8 cellular contexts compared by ENCODE assay signal in the genomic region with DNA sequence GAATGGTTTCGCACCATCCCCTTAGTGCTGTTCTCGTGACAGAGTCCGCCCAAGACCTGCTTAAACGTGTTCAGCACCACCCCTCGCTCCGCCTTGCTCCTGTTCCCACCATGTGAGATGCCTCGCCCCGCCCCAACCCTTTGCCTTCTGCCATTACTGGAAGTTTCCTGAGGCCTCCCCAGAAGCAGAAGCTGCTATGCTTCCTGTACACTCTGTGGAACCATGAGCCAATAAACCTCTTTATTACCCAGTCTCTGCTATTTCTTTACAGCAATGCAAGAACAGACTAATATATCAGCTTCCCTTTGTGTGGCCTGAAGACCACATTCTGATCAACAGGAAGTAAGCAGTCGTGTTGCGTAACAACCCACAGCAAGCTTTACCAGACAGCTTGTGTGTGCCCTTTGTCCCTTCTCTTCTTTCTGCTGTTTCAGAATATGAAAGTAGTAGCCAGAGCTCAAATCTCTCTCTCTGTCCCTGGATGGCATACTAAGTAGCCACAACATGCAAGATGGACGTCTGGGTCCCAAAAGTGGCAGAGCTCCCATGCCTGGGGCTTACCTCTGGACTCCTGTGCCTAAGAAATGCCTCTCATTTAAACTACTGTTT. TPM values are rescaled to one million over a fixed set of nuclear protein-coding genes. Genes with fewer than 3 reads are reported as not detected.
DNase-seq lines count a peak whose midpoint lies in the region; ATAC-seq and TF ChIP-seq lines count a peak whose summit lies in the region.

No MANE protein-coding gene starts in this region.

- intact Hi-C loops in posterior vena cava (cut with DNase I) = loop anchor here in 1 of 2 donors (5.0 kb wide), 1 partner anchor 134 kb away; no protein-coding TSS in a partner anchor

- H3K27ac Mint-ChIP-seq in activated T-helper 17 cell treated with anti-CD3 and anti-CD28 coated beads, Interleukin-2, amount 50 U/mL, for 72 hours = peak overlapping the region; percentile 96

- ATAC-seq in GM21717 (IDR thresholded peaks at IDR 0.05; ENCODE audit: unreplicated experiment) (peak; percentile 63), foreskin keratinocyte (peak; percentile 17)
- ATAC-seq in activated T-helper 17 cell treated with anti-CD3 and anti-CD28 coated beads, Interleukin-2, amount 50 U/mL, for 72 hours (replicated peaks) = peak; percentile 77

- H3K4me1 Mint-ChIP-seq in activated T-helper 17 cell treated with anti-CD3 and anti-CD28 coated beads, Interleukin-2, amount 50 U/mL, for 72 hours = peaks cover 48% of the 10 kb centered on the region

- peaks cover 2% of the 10 kb centered on the region for H3K9me3 Mint-ChIP-seq in activated T-helper 17 cell treated with anti-CD3 and anti-CD28 coated beads, Interleukin-2, amount 50 U/mL, for 72 hours

- DNase-seq in NK-92 treated with Interleukin-12 subunit alpha and Interleukin-12 subunit beta, amount 100 ng/mL, for 24 hours (lab: John Stamatoyannopoulos, UW) = peak; percentile 97
- peak in 1 of 2 donors; percentile 44 for DNase-seq in foreskin keratinocyte
- DNase-seq in posterior vena cava (ENCODE audit: low spot score) = peak; percentile 96
- DNase-seq in RKO (ENCODE audit: low spot score) = no peak
- no peak for DNase-seq in NCI-H2227 (lab: John Stamatoyannopoulos, UW; ENCODE audit: unreplicated experiment)

- no peaks in the 10 kb centered on the region for H3K27me3 ChIP-seq in foreskin keratinocyte

- peaks cover 36% of the 10 kb centered on the region for H3K36me3 Mint-ChIP-seq in activated T-helper 17 cell treated with anti-CD3 and anti-CD28 coated beads, Interleukin-2, amount 50 U/mL, for 72 hours (ENCODE audit: low read depth)

- H3K27me3 Mint-ChIP-seq in activated T-helper 17 cell treated with anti-CD3 and anti-CD28 coated beads, Interleukin-2, amount 50 U/mL, for 72 hours = no peaks in the 10 kb centered on the region

- H3K27ac ChIP-seq in foreskin keratinocyte = no peak overlapping the region
- H3K27ac ChIP-seq in urinary bladder (ENCODE audit: low read depth) = peak overlapping the region; percentile 97

- H3K4me3 Mint-ChIP-seq in activated T-helper 17 cell treated with anti-CD3 and anti-CD28 coated beads, Interleukin-2, amount 50 U/mL, for 72 hours = peak overlapping the region; percentile 77

- H3K4me3 ChIP-seq in urinary bladder (ENCODE audit: low read depth, low read length) = no peak overlapping the region

- WGBS in urinary bladder = 74% methylated on average over 11 of the region's 11 CpGs

- TF ChIP-seq CTCF in foreskin keratinocyte (conservative IDR thresholded peaks at IDR 0.05) = no peak

- no peaks in the 10 kb centered on the region for H3K36me3 ChIP-seq in urinary bladder (ENCODE audit: insufficient read depth)

- H3K4me1 ChIP-seq in foreskin keratinocyte (no peaks in the 10 kb centered on the region), urinary bladder (ENCODE audit: insufficient read depth) (no peaks in the 10 kb centered on the region)

RNA-seq across cellular contexts. Expression of a gene that starts 14.1 kb away (rescaled TPM):
- total RNA-seq in activated T-helper 17 cell treated with anti-CD3 and anti-CD28 coated beads, Interleukin-2, amount 50 U/mL, for 72 hours = 10 to 100 TPM; 17.5 to 21.6 TPM
- 1.8 and 2.2 TPM in 2 replicates for total RNA-seq in foreskin keratinocyte
- 1.7 and 1.9 TPM in 2 replicates for polyA plus RNA-seq in foreskin keratinocyte
- total RNA-seq in posterior vena cava = 1 to 10 TPM; 3.0 to 5.7 TPM
- total RNA-seq in urinary bladder = 11.4 TPM
- polyA plus RNA-seq in urinary bladder = 4.7 TPM

RNA-seq across cellular contexts. Expression of a gene that starts 45.3 kb away (rescaled TPM):
- 10 to 100 TPM; 70.3 to 70.6 TPM for total RNA-seq in activated T-helper 17 cell treated with anti-CD3 and anti-CD28 coated beads, Interleukin-2, amount 50 U/mL, for 72 hours
- 27.0 and 33.4 TPM in 2 replicates for total RNA-seq in foreskin keratinocyte
- polyA plus RNA-seq in foreskin keratinocyte = 12.3 and 18.4 TPM in 2 replicates
- 10 to 100 TPM; 27.3 to 29.8 TPM for total RNA-seq in posterior vena cava
- 26.6 TPM for total RNA-seq in urinary bladder
- 29.6 TPM for polyA plus RNA-seq in urinary bladder

Comparison
In these comparisons a context has a peak if more than half of its experiments do, and no peak if none do; other contexts are left out.
1. ATAC-seq: peak in every context shown above with its lines; median percentile 77 in activated T-helper 17 cell treated with anti-CD3 and anti-CD28 coated beads, Interleukin-2, amount 50 U/mL, for 72 hours; 63 in GM21717; 17 in foreskin keratinocyte.
2. DNase-seq: peak in NK-92 treated with Interleukin-12 subunit alpha and Interleukin-12 subunit beta, amount 100 ng/mL, for 24 hours (single experiment) and posterior vena cava (single experiment); none in RKO (single experiment) and NCI-H2227 (single experiment).